ENCODE assay signal across 1 cellular context in the genomic region with DNA sequence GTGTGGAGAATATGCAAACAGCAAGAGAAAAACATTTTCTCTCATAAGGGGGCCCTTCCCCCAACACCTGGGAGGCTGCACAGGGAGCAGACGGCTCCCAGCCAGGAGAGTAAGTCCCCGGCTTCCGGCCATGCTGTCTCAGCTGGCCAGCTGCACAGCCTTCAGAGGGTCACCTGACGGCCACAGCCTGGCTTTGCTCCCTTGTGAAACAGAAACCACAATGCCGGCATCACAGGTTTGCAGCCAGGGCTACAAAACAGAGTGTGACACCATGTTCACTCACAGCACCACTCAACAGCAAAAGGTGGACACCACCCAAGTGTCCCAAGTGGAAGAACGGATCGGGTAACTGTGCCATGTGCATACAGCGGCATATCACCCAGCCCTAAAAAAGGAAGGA.
TF ChIP-seq lines count a peak whose summit lies in the region.

No MANE protein-coding gene starts in this region.

TF ChIP-seq in IMR-90, 13 proteins besides CTCF, POLR2A, EP300 and RAD21 (continued from another document):
- TF ChIP-seq NFE2L2 (IDR thresholded peaks at IDR 0.05; ENCODE audit: low read depth, low read length) (no peak), MAZ (IDR thresholded peaks at IDR 0.05; ENCODE audit: borderline replicate concordance, low read depth, low read length) (no peak), CHD1 (IDR thresholded peaks at IDR 0.05; ENCODE audit: low read depth, low read length) (no peak), MXI1 (IDR thresholded peaks at IDR 0.05; ENCODE audit: borderline replicate concordance, low read depth, low read length) (no peak)
TF ChIP-seq in IMR-90: peak in this region for 0.
